In the genomic region with DNA sequence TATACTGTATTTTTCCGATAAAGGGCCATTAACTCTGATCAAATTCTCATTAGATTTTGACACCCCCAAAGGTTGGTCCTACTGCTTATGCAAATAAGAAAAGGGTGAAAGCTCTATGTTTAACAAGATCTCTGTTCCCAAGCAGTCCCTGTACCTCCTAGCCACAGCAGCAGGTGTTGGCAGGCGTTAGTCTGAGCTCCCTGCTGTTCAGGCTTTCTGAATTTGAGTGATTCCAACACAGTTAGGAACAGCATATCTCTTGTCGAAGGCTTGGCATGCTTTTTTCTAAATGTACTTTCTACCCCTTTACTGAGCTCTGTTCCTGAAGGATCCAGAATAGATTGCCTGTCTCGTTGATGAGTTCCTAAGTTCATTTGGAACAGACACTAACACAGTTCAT, we compare ENCODE assay signal across 24 cellular contexts. TPM values are rescaled to one million over a fixed set of nuclear protein-coding genes. Genes with fewer than 3 reads are reported as not detected.
DNase-seq lines count a peak whose midpoint lies in the region; ATAC-seq and TF ChIP-seq lines count a peak whose summit lies in the region.
"Had no signal": no experiment of that assay in that cellular context is flagged by ENCODE, and none has a peak within 500 bp of the region (broad histone marks: within the 10 kb centered on the region; RNA-seq: fewer than 3 reads in every experiment).

No MANE protein-coding gene starts in this region.

- no peaks in the 10 kb centered on the region for H3K4me1 Mint-ChIP-seq in T-cell
- H3K4me1 Mint-ChIP-seq: CD4-positive, alpha-beta memory T cell had no signal

- intact Hi-C loops in heart left ventricle (cut with DNase I) (loop anchor here in 2 of 10 donors (10.0 kb wide), 1 partner anchor 47 kb away; a partner anchor contains a TSS), cardiac septum (cut with DNase I) (no loop called here)

- DNase-seq in heart left ventricle, result no peak
- no peak for DNase-seq in cardiac septum (ENCODE audit: low spot score)
- DNase-seq in NCI-H2171 (lab: John Stamatoyannopoulos, UW), result peak; percentile 26
- DNase-seq in T-cell, result no peak
- DNase-seq in central memory CD4-positive, alpha-beta T cell, result no peak
- DNase-seq: AML-193; C1 segment of cervical spinal cord; Caco-2; CD4-positive, alpha-beta memory T cell; DND-41; Karpas-422; NCI-H1092; NCI-H1417 treated with DMSO at 0.1 percent for 48 hours; NCI-H187; NCI-H2081 treated with DMSO at 0.1 percent for 48 hours; NCI-H748 treated with DMSO at 0.1 percent for 48 hours; NK-92 treated with Interleukin-12 subunit alpha and Interleukin-12 subunit beta, amount 100 ng/mL, for 24 hours; PC-9; SHP77 had no signal

- H3K36me3 ChIP-seq in heart left ventricle (no peaks in the 10 kb centered on the region), muscle layer of colon (ENCODE audit: insufficient read depth, low read length) (no peaks in the 10 kb centered on the region)

- CTCF ChIA-PET in T-cell (lab: Charles Lee), result no interaction called here

- ATAC-seq in heart left ventricle, result peak in 3 of 4 donors; percentile 37 to 70 (median 55)
- ATAC-seq in T-cell (replicated peaks in 1 of 4), result no peak
- ATAC-seq in HG03469 (IDR thresholded peaks at IDR 0.05; ENCODE audit: unreplicated experiment), result no peak
- ATAC-seq: A549, HCT116 had no signal

- H3K9me3 Mint-ChIP-seq in T-cell, result no peaks in the 10 kb centered on the region

- no peaks in the 10 kb centered on the region for H3K27me3 Mint-ChIP-seq in T-cell
- H3K27me3 Mint-ChIP-seq: CD4-positive, alpha-beta memory T cell had no signal

- POLR2A ChIA-PET in T-cell (lab: Charles Lee), result no interaction called here

- H3K36me3 Mint-ChIP-seq in T-cell, result no peaks in the 10 kb centered on the region
- H3K36me3 Mint-ChIP-seq: CD4-positive, alpha-beta memory T cell had no signal

- no peak for TF ChIP-seq CTCF in heart left ventricle (IDR thresholded peaks at IDR 0.05)

- H3K9me3 ChIP-seq in heart left ventricle, result no peaks in the 10 kb centered on the region
- H3K9me3 ChIP-seq in muscle layer of colon (ENCODE audit: low read length), result no peaks in the 10 kb centered on the region
- H3K9me3 ChIP-seq: A549, Caco-2 had no signal

- H3K27me3 ChIP-seq in heart left ventricle, result no peaks in the 10 kb centered on the region
- no peaks in the 10 kb centered on the region for H3K27me3 ChIP-seq in muscle layer of colon (ENCODE audit: control insufficient read depth in 1 of 2, insufficient read depth in 2 of 2, low read length in 2 of 2)

- no peak overlapping the region for H3K27ac Mint-ChIP-seq in T-cell
- H3K27ac Mint-ChIP-seq: CD4-positive, alpha-beta memory T cell had no signal

- no peak overlapping the region for H3K4me3 Mint-ChIP-seq in T-cell
- H3K4me3 Mint-ChIP-seq: CD4-positive, alpha-beta memory T cell had no signal

- H3K27ac ChIP-seq in heart left ventricle (peak overlapping the region in 3 of 12 donors; percentile 10 to 18 (median 16)), muscle layer of colon (ENCODE audit: low read depth, low read length) (peak overlapping the region; percentile 25)
- H3K27ac ChIP-seq: A549, PC-9 had no signal

- H3K9ac ChIP-seq in muscle layer of colon (ENCODE audit: low read length), result no peak overlapping the region

- TF ChIP-seq POLR2A in heart left ventricle (IDR thresholded peaks at IDR 0.05), result no peak

- peaks cover 0 to 65% (median 36%) of the 10 kb centered on the region in 12 donors for H3K4me1 ChIP-seq in heart left ventricle
- peaks cover 50% of the 10 kb centered on the region for H3K4me1 ChIP-seq in muscle layer of colon (ENCODE audit: insufficient read depth, low read length)

- H3K4me3 ChIP-seq in heart left ventricle, result no peak overlapping the region
- no peak overlapping the region for H3K4me3 ChIP-seq in muscle layer of colon (ENCODE audit: low read depth in 1 of 2, low read length in 2 of 2)
- H3K4me3 ChIP-seq: A549, PC-9 had no signal

- WGBS in heart left ventricle, 4 donors, result 54 to 66% (median 60%) methylated on average over 4 of the region's 4 CpGs

RNA-seq across cellular contexts. Expression of a gene that starts 42.3 kb away (rescaled TPM):
- total RNA-seq in heart left ventricle, result 100 to 1,000 TPM in 2 of 9 donors, 10 to 100 TPM in 7; 61.4 to 114 (median 86.9) TPM
- 10 to 100 TPM; 17.9 to 56.9 TPM for polyA plus RNA-seq in heart left ventricle
- 97.6 TPM for total RNA-seq in cardiac septum
- total RNA-seq in T-cell, result under 1 TPM in 4 of 5 donors, not detected in 1; 0.09 to 0.51 (median 0.24) TPM
- total RNA-seq: HT-29 had no signal
- polyA plus RNA-seq: CD4-positive, alpha-beta memory T cell had no signal

Comparison
In these comparisons a context has a peak if more than half of its experiments do, and no peak if none do; other contexts are left out.
1. ATAC-seq: peak in heart left ventricle (3 of 4); none in T-cell (0 of 4) and HG03469 (single experiment).
2. RNA of a gene that starts 42.3 kb away (total RNA-seq): 97.6 TPM in cardiac septum (single experiment) and 61.4 to 114 TPM in heart left ventricle; 0.09 to 0.51 TPM in T-cell; every median in the first group is over 10 times any median in the second.